In genomic region chr3:71724171-71724453, GRCh38 we compare ENCODE assay signal across 9 cellular contexts. TPM values are rescaled to one million over a fixed set of nuclear protein-coding genes. Genes with fewer than 3 reads are reported as not detected.
A peak's percentile ranks its signal among the peaks of the same experiment; 100 is the strongest.
DNase-seq lines count a peak whose midpoint lies in the region; ATAC-seq and TF ChIP-seq lines count a peak whose summit lies in the region.
"Had no signal": no experiment of that assay in that cellular context is flagged by ENCODE, and none has a peak within 500 bp of the region (broad histone marks: within the 10 kb centered on the region; RNA-seq: fewer than 3 reads in every experiment).

No MANE protein-coding gene starts in this region.

- peak overlapping the region; percentile 98 to 99 for H3K4me3 Mint-ChIP-seq in activated T-cell treated with anti-CD3 and anti-CD28 coated beads, Interleukin-2, amount 50 U/mL, for 72 hours
- H3K4me3 Mint-ChIP-seq in MCF 10A (ENCODE audit: unreplicated experiment): peak overlapping the region; percentile 77

- H3K27me3 Mint-ChIP-seq in activated T-cell treated with anti-CD3 and anti-CD28 coated beads, Interleukin-2, amount 50 U/mL, for 72 hours (ENCODE audit: low read depth): no peaks in the 10 kb centered on the region
- no peaks in the 10 kb centered on the region for H3K27me3 Mint-ChIP-seq in MCF 10A (ENCODE audit: insufficient read depth, unreplicated experiment)

- TF ChIP-seq CTCF in MCF 10A (IDR thresholded peaks at IDR 0.05; ENCODE audit: unreplicated experiment) (no peak), transverse colon (IDR thresholded peaks at IDR 0.05) (no peak)

- intact Hi-C loops in MCF 10A (cut with micrococcal nuclease): no loop called here
- intact Hi-C loops in transverse colon (cut with DNase I; ENCODE audit: low total_unique reads): loop anchor here (10.0 kb wide), 1 partner anchor 1101 kb away; no protein-coding TSS in a partner anchor

- no peak for DNase-seq in activated T-cell treated with anti-CD3 and anti-CD28 coated beads, Interleukin-2, amount 50 U/mL, for 72 hours
- DNase-seq in activated T-cell treated with anti-CD3 and anti-CD28 coated beads, Interleukin-2, amount 50 U/mL, for 1 hour: no peak
- no peak for DNase-seq in MCF 10A (ENCODE audit: unreplicated experiment)
- DNase-seq in transverse colon: no peak
- no peak for DNase-seq in NCI-H524 (lab: John Stamatoyannopoulos, UW)
- DNase-seq in mucosa of gallbladder (ENCODE audit: low spot score): no peak
- DNase-seq: NCI-H526 treated with DMSO at 0.1 percent for 48 hours had no signal

- no peak for TF ChIP-seq POLR2A in transverse colon (IDR thresholded peaks at IDR 0.05)

- H3K36me3 ChIP-seq in mesodermal cell (ENCODE audit: control insufficient read depth, insufficient read depth, low read length) (no peaks in the 10 kb centered on the region), transverse colon (no peaks in the 10 kb centered on the region)

- no peaks in the 10 kb centered on the region for H3K4me1 ChIP-seq in mesodermal cell (ENCODE audit: control insufficient read depth, insufficient read depth, low read length, poor library complexity, severe bottlenecking)
- peaks cover 11 to 33% (median 15%) of the 10 kb centered on the region in 4 donors for H3K4me1 ChIP-seq in transverse colon

- peak overlapping the region; percentile 98 for H3K27ac Mint-ChIP-seq in activated T-cell treated with anti-CD3 and anti-CD28 coated beads, Interleukin-2, amount 50 U/mL, for 72 hours
- H3K27ac Mint-ChIP-seq in MCF 10A (ENCODE audit: low read depth, unreplicated experiment): no peak overlapping the region

- CTCF ChIA-PET in MCF 10A (lab: Yijun Ruan, JAX): interaction anchor here (0.7 to 2.1 kb wide), 10 partner anchors 10 to 1117 kb away, joined by 3 to 12 read pairs (median 3); no protein-coding TSS in a partner anchor

- TF ChIP-seq EP300 in transverse colon (IDR thresholded peaks at IDR 0.05; ENCODE audit: low read depth): no peak

- no peaks in the 10 kb centered on the region for H3K9me3 ChIP-seq in mesodermal cell (ENCODE audit: control insufficient read depth, low read length)
- H3K9me3 ChIP-seq in transverse colon: no peaks in the 10 kb centered on the region

- no peaks in the 10 kb centered on the region for H3K27me3 ChIP-seq in transverse colon

- no peak overlapping the region for H3K27ac ChIP-seq in mesodermal cell (ENCODE audit: low read depth, low read length, severe bottlenecking)
- H3K27ac ChIP-seq in transverse colon: peak overlapping the region; percentile 80 to 90 (median 88)

- no peak for ATAC-seq in activated T-cell treated with anti-CD3 and anti-CD28 coated beads, Interleukin-2, amount 50 U/mL, for 72 hours (replicated peaks in 1 of 2)
- no peak for ATAC-seq in GM21390 (IDR thresholded peaks at IDR 0.05; ENCODE audit: unreplicated experiment)

- no TSS peak for BruUV-seq in MCF 10A (replicated peaks; lab: Mats Ljungman, UMichigan)

- no peaks in the 10 kb centered on the region for H3K9me3 Mint-ChIP-seq in activated T-cell treated with anti-CD3 and anti-CD28 coated beads, Interleukin-2, amount 50 U/mL, for 72 hours
- no peaks in the 10 kb centered on the region for H3K9me3 Mint-ChIP-seq in MCF 10A (ENCODE audit: unreplicated experiment)

- H3K4me1 Mint-ChIP-seq in activated T-cell treated with anti-CD3 and anti-CD28 coated beads, Interleukin-2, amount 50 U/mL, for 72 hours (ENCODE audit: low read depth): peaks cover 70% of the 10 kb centered on the region
- H3K4me1 Mint-ChIP-seq in MCF 10A (ENCODE audit: insufficient read depth, unreplicated experiment): no peaks in the 10 kb centered on the region

- POLR2A ChIA-PET in MCF 10A (lab: Yijun Ruan, JAX): interaction anchor here (1.0 to 1.5 kb wide), 5 partner anchors 10 to 135 kb away, joined by 3 to 5 read pairs (median 4); no protein-coding TSS in a partner anchor

- in situ Hi-C loops in transverse colon (cut with MboI; ENCODE audit: low pct_ligation_motif_present in 1 of 4, low pct_unique_long_range_greater_than_20kb in 1 of 4, low sequenced_read_pairs in 3 of 4): loop anchor here in 3 of 4 donors (25.0 kb wide), 5 partner anchors 138 to 1363 kb away; partner anchors contain the start of genes EBLN2 (in 1 of the 3) and SHQ1 (in 1 of the 3)

- peaks cover 9% of the 10 kb centered on the region in 2 donors for H3K36me3 Mint-ChIP-seq in activated T-cell treated with anti-CD3 and anti-CD28 coated beads, Interleukin-2, amount 50 U/mL, for 72 hours (ENCODE audit: insufficient read depth in 2 of 2)
- H3K36me3 Mint-ChIP-seq in MCF 10A (ENCODE audit: insufficient read depth, unreplicated experiment): no peaks in the 10 kb centered on the region

- H3K4me3 ChIP-seq in mesodermal cell (ENCODE audit: extremely low read depth, insufficient read depth, low read length, poor library complexity, severe bottlenecking) (peak overlapping the region; percentile 46), transverse colon (peak overlapping the region; percentile 78 to 95 (median 90))

RNA-seq across cellular contexts. Expression of gene EIF4E3, which starts 1.1 kb away (rescaled TPM):
- 10 to 100 TPM; 51.8 to 70.1 TPM for total RNA-seq in activated T-cell treated with anti-CD3 and anti-CD28 coated beads, Interleukin-2, amount 50 U/mL, for 72 hours
- total RNA-seq in MCF 10A (2022): 4.3 and 7.6 TPM in 2 replicates
- polyA plus RNA-seq in mesodermal cell (2013, experiment 1 of 2): 5.1 TPM
- polyA plus RNA-seq in mesodermal cell (2013, experiment 2 of 2): 4.7 TPM
- total RNA-seq in transverse colon: 10 to 100 TPM in 2 of 4 donors, 1 to 10 TPM in 2; 6.0 to 35.6 (median 19.4) TPM
- total RNA-seq in mucosa of gallbladder: 22.6 TPM

RNA-seq across cellular contexts. Expression of gene GPR27, which starts 29.5 kb away (rescaled TPM):
- 1 to 10 TPM in 1 of 2 donors, under 1 TPM in 1; 0.90 to 2.5 TPM for total RNA-seq in activated T-cell treated with anti-CD3 and anti-CD28 coated beads, Interleukin-2, amount 50 U/mL, for 72 hours
- 4.4 and 6.3 TPM in 2 replicates for total RNA-seq in MCF 10A (2022)
- 2.7 TPM for polyA plus RNA-seq in mesodermal cell (2013, experiment 1 of 2)
- 3.3 TPM for polyA plus RNA-seq in mesodermal cell (2013, experiment 2 of 2)
- total RNA-seq in transverse colon: 1 to 10 TPM in 1 of 4 donors, under 1 TPM in 1, not detected in 2; 0.79 to 1.1 TPM
- total RNA-seq in mucosa of gallbladder: 4.5 TPM
